Comparison of ENCODE assay signal across 1 cellular context in genomic region chr3:11835028-11835639, GRCh38.
TF ChIP-seq lines count a peak whose summit lies in the region.

No MANE protein-coding gene starts in this region.

TF ChIP-seq in GM23338, 12 proteins besides CTCF, POLR2A, EP300 and RAD21 (continued from another document):
- TF ChIP-seq ZNF462 (CRISPR knock-in tag; IDR thresholded peaks at IDR 0.05) (no peak), STAT1 (IDR thresholded peaks at IDR 0.05; ENCODE audit: unreplicated experiment) (no peak), EZH2 (IDR thresholded peaks at IDR 0.05; ENCODE audit: low read depth, unreplicated experiment) (no peak), REST (IDR thresholded peaks at IDR 0.05; ENCODE audit: unreplicated experiment) (no peak), ZNF331 (CRISPR knock-in tag; IDR thresholded peaks at IDR 0.05; ENCODE audit: low read depth) (no peak), ZNF114 (CRISPR knock-in tag; IDR thresholded peaks at IDR 0.05) (no peak), JUNB (IDR thresholded peaks at IDR 0.05; ENCODE audit: unreplicated experiment) (no peak), EZH2phosphoT487 (IDR thresholded peaks at IDR 0.05; ENCODE audit: unreplicated experiment) (no peak)
- TF ChIP-seq, protein P1, sequence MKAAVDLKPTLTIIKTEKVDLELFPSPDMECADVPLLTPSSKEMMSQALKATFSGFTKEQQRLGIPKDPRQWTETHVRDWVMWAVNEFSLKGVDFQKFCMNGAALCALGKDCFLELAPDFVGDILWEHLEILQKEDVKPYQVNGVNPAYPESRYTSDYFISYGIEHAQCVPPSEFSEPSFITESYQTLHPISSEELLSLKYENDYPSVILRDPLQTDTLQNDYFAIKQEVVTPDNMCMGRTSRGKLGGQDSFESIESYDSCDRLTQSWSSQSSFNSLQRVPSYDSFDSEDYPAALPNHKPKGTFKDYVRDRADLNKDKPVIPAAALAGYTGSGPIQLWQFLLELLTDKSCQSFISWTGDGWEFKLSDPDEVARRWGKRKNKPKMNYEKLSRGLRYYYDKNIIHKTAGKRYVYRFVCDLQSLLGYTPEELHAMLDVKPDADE (IDR thresholded peaks at IDR 0.05): no peak
